Comparison of ENCODE assay signal across 8 cellular contexts in the genomic region with DNA sequence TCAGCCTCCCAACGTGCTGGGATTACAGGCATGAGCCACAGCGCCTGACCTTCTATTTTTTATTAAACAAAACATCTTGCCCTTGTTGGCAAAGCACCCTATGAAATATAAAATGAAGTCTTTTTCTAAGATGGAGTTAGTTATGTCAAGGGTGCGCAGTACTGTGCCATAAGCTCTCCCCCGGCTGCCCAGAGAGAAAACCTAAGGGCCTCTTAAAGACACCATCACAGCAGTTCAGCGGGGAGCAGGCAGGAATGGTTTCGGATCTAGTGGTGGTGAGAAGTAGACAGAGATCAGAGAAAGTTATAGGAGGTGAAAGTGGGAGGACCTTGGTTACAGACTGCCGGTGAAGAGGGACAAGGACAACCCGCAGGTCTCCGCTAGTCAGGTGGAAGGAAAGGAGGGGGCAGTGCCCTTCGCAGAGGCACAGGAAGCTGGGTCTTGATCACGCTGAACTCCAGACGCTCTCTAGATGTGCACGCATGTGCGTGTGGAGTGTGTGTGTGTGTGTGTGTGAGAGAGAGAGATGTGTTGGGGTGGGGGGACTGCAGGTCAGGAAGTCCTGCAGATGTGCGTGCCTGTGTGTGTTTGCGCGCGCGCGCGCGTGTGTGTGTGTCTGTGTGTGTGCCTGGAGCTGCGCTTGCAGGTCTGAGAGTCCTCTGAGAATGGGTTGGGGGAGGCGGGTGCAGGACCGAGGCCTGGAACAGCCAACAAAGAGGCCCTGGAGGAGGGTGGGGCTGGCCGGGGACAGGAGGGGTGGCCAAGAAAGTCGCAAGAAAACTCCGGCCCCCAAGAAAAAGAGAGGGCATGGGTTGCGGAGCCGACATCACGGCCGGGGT. TPM values are rescaled to one million over a fixed set of nuclear protein-coding genes. Genes with fewer than 3 reads are reported as not detected.
DNase-seq lines count a peak whose midpoint lies in the region; ATAC-seq and TF ChIP-seq lines count a peak whose summit lies in the region.

No MANE protein-coding gene starts in this region.

- no TSS peak for BruUV-seq in A673 (replicated peaks; lab: Mats Ljungman, UMichigan)

- H3K27me3 Mint-ChIP-seq in natural killer cell treated with Interleukin-12 subunit alpha and Interleukin-12 subunit beta and Interleukin-15 and Interleukin-18, amount 100 ng/mL, for 72 hours: no peaks in the 10 kb centered on the region
- H3K27me3 Mint-ChIP-seq in stimulated activated naive CD8-positive, alpha-beta T cell treated with anti-CD3 and anti-CD28 coated beads, Interleukin-15, amount 100 ng/mL, for 72 hours: no peaks in the 10 kb centered on the region

- intact Hi-C loops in A673 (cut with micrococcal nuclease; ENCODE audit: unreplicated experiment): loop anchor here (2.0 kb wide), 1 partner anchor 197 kb away; no protein-coding TSS in a partner anchor

- H3K27me3 ChIP-seq in A673 (replicated peaks; ENCODE audit: insufficient read depth, low read depth, low read length, poor library complexity): no peaks in the 10 kb centered on the region

- POLR2A ChIA-PET in A673 (lab: Charles Lee; ENCODE audit: low non-redundant PET): no interaction called here

- H3K4me3 Mint-ChIP-seq in natural killer cell treated with Interleukin-12 subunit alpha and Interleukin-12 subunit beta and Interleukin-15 and Interleukin-18, amount 100 ng/mL, for 72 hours: peak overlapping the region; percentile 80
- peak overlapping the region; percentile 86 to 88 for H3K4me3 Mint-ChIP-seq in stimulated activated naive CD8-positive, alpha-beta T cell treated with anti-CD3 and anti-CD28 coated beads, Interleukin-15, amount 100 ng/mL, for 72 hours

- no peaks in the 10 kb centered on the region for H3K9me3 ChIP-seq in A673 (ENCODE audit: low read depth, low read length, poor library complexity, severe bottlenecking)

- peaks cover 24 to 29% of the 10 kb centered on the region in 2 donors for H3K4me1 Mint-ChIP-seq in natural killer cell treated with Interleukin-12 subunit alpha and Interleukin-12 subunit beta and Interleukin-15 and Interleukin-18, amount 100 ng/mL, for 72 hours (ENCODE audit: low read depth in 2 of 2)
- peaks cover 65% of the 10 kb centered on the region for H3K4me1 Mint-ChIP-seq in stimulated activated naive CD8-positive, alpha-beta T cell treated with anti-CD3 and anti-CD28 coated beads, Interleukin-15, amount 100 ng/mL, for 72 hours

- TF ChIP-seq CTCF in A673 (conservative IDR thresholded peaks at IDR 0.05; ENCODE audit: low read depth, low read length) (no peak), epithelial cell of proximal tubule (conservative IDR thresholded peaks at IDR 0.05; ENCODE audit: low read depth, low read length) (no peak)

- peaks cover 1% of the 10 kb centered on the region for H3K36me3 ChIP-seq in A673 (ENCODE audit: insufficient read depth, low read length, poor library complexity, severe bottlenecking)

- H3K36me3 Mint-ChIP-seq in natural killer cell treated with Interleukin-12 subunit alpha and Interleukin-12 subunit beta and Interleukin-15 and Interleukin-18, amount 100 ng/mL, for 72 hours: peaks cover 8% of the 10 kb centered on the region

- H3K4me3 ChIP-seq in A673 (ENCODE audit: low read depth, low read length, poor library complexity, severe bottlenecking): peak overlapping the region; percentile 95
- peak overlapping the region; percentile 75 for H3K4me3 ChIP-seq in epithelial cell of proximal tubule (ENCODE audit: low read depth, low read length)

- peak; percentile 19 for ATAC-seq in GM18868 (IDR thresholded peaks at IDR 0.05; ENCODE audit: unreplicated experiment)
- ATAC-seq in natural killer cell treated with Interleukin-12 subunit alpha and Interleukin-12 subunit beta and Interleukin-15 and Interleukin-18, amount 100 ng/mL, for 72 hours: peak; percentile 34 to 58
- peak; percentile 68 for ATAC-seq in stimulated activated naive CD8-positive, alpha-beta T cell treated with anti-CD3 and anti-CD28 coated beads, Interleukin-15, amount 100 ng/mL, for 72 hours

- CTCF ChIA-PET in A673 (lab: Charles Lee): interaction anchor here (0.6 kb wide), 1 partner anchor 204 kb away, joined by 3 read pairs; no protein-coding TSS in a partner anchor

- H3K27ac Mint-ChIP-seq in natural killer cell treated with Interleukin-12 subunit alpha and Interleukin-12 subunit beta and Interleukin-15 and Interleukin-18, amount 100 ng/mL, for 72 hours: peak overlapping the region; percentile 84 to 89
- peak overlapping the region; percentile 88 to 96 for H3K27ac Mint-ChIP-seq in stimulated activated naive CD8-positive, alpha-beta T cell treated with anti-CD3 and anti-CD28 coated beads, Interleukin-15, amount 100 ng/mL, for 72 hours

- H3K27ac ChIP-seq in A673 (ENCODE audit: low read depth, low read length, poor library complexity, severe bottlenecking): peak overlapping the region; percentile 67

- DNase-seq in A673 (ENCODE audit: low spot score) (peak; percentile 73), NCI-H748 treated with DMSO at 0.1 percent for 48 hours (lab: John Stamatoyannopoulos, UW) (peak; percentile 50), epithelial cell of proximal tubule (ENCODE audit: low read depth) (no peak), GM19240 (ENCODE audit: insufficient read length, low spot score) (no peak)
- peak; percentile 36 to 55 (median 48) for DNase-seq in activated CD8-positive, alpha-beta memory T cell treated with anti-CD3 and anti-CD28 coated beads for 48 hours (ENCODE audit: low read depth in 2 of 3, low spot score in 2 of 3)
- DNase-seq in natural killer cell treated with Interleukin-12 subunit alpha and Interleukin-12 subunit beta and Interleukin-15 and Interleukin-18, amount 100 ng/mL, for 72 hours (ENCODE audit: low spot score): peak; percentile 76
- peak; percentile 70 to 76 for DNase-seq in stimulated activated naive CD8-positive, alpha-beta T cell treated with anti-CD3 and anti-CD28 coated beads, Interleukin-15, amount 100 ng/mL, for 72 hours

- H3K4me1 ChIP-seq in A673 (ENCODE audit: insufficient read depth, low read length, poor library complexity, severe bottlenecking): peaks cover 19% of the 10 kb centered on the region

- no peaks in the 10 kb centered on the region for H3K9me3 Mint-ChIP-seq in natural killer cell treated with Interleukin-12 subunit alpha and Interleukin-12 subunit beta and Interleukin-15 and Interleukin-18, amount 100 ng/mL, for 72 hours
- H3K9me3 Mint-ChIP-seq in stimulated activated naive CD8-positive, alpha-beta T cell treated with anti-CD3 and anti-CD28 coated beads, Interleukin-15, amount 100 ng/mL, for 72 hours: peaks cover 8 to 11% of the 10 kb centered on the region in 2 donors

RNA-seq across cellular contexts. Expression of gene CMTM3, which starts 0.7 kb away (rescaled TPM):
- 25.5 and 31.1 TPM in 2 replicates for total RNA-seq in A673 (2021)
- total RNA-seq in epithelial cell of proximal tubule: 122 and 141 TPM in 2 replicates
- 10 to 100 TPM; 43.8 to 49.7 TPM for total RNA-seq in natural killer cell treated with Interleukin-12 subunit alpha and Interleukin-12 subunit beta and Interleukin-15 and Interleukin-18, amount 100 ng/mL, for 72 hours

RNA-seq across cellular contexts. Expression of gene CMTM2, which starts 24.5 kb away (rescaled TPM):
- total RNA-seq in A673 (2021) (not detected in 2 replicates), epithelial cell of proximal tubule (0.29 and 1.8 TPM in 2 replicates)
- under 1 TPM; 0.45 to 0.67 TPM for total RNA-seq in natural killer cell treated with Interleukin-12 subunit alpha and Interleukin-12 subunit beta and Interleukin-15 and Interleukin-18, amount 100 ng/mL, for 72 hours

RNA-seq across cellular contexts. Expression of gene CMTM1, which starts 37.5 kb away (rescaled TPM):
- 5.5 and 7.1 TPM in 2 replicates for total RNA-seq in A673 (2021)
- 4.3 and 5.0 TPM in 2 replicates for total RNA-seq in epithelial cell of proximal tubule
- 10 to 100 TPM in 1 of 2 donors, 1 to 10 TPM in 1; 7.2 to 11.6 TPM for total RNA-seq in natural killer cell treated with Interleukin-12 subunit alpha and Interleukin-12 subunit beta and Interleukin-15 and Interleukin-18, amount 100 ng/mL, for 72 hours

RNA-seq across cellular contexts. Expression of gene CKLF, which starts 51.4 kb away (rescaled TPM):
- 47.9 and 49.8 TPM in 2 replicates for total RNA-seq in A673 (2021)
- 136 and 159 TPM in 2 replicates for total RNA-seq in epithelial cell of proximal tubule
- 10 to 100 TPM; 71.2 to 78.6 TPM for total RNA-seq in natural killer cell treated with Interleukin-12 subunit alpha and Interleukin-12 subunit beta and Interleukin-15 and Interleukin-18, amount 100 ng/mL, for 72 hours

RNA-seq across cellular contexts. Expression of gene TK2, which starts 53.8 kb away (rescaled TPM):
- 8.2 and 9.5 TPM in 2 replicates for total RNA-seq in A673 (2021)
- total RNA-seq in epithelial cell of proximal tubule: 13.7 and 20.1 TPM in 2 replicates
- 1 to 10 TPM; 5.9 to 6.3 TPM for total RNA-seq in natural killer cell treated with Interleukin-12 subunit alpha and Interleukin-12 subunit beta and Interleukin-15 and Interleukin-18, amount 100 ng/mL, for 72 hours

Comparison
In these comparisons a context has a peak if more than half of its experiments do, and no peak if none do; other contexts are left out.
1. DNase-seq: peak in A673 (single experiment), NCI-H748 treated with DMSO at 0.1 percent for 48 hours (single experiment), activated CD8-positive, alpha-beta memory T cell treated with anti-CD3 and anti-CD28 coated beads for 48 hours (3 of 3), natural killer cell treated with Interleukin-12 subunit alpha and Interleukin-12 subunit beta and Interleukin-15 and Interleukin-18, amount 100 ng/mL, for 72 hours (single experiment) and stimulated activated naive CD8-positive, alpha-beta T cell treated with anti-CD3 and anti-CD28 coated beads, Interleukin-15, amount 100 ng/mL, for 72 hours (2 of 2); none in epithelial cell of proximal tubule (single experiment) and GM19240 (single experiment).
2. Peak in every context shown above with its lines, with median percentiles within 50 percentile points of each other: ATAC-seq.